ENCODE assay signal across 9 cellular contexts in the genomic region with DNA sequence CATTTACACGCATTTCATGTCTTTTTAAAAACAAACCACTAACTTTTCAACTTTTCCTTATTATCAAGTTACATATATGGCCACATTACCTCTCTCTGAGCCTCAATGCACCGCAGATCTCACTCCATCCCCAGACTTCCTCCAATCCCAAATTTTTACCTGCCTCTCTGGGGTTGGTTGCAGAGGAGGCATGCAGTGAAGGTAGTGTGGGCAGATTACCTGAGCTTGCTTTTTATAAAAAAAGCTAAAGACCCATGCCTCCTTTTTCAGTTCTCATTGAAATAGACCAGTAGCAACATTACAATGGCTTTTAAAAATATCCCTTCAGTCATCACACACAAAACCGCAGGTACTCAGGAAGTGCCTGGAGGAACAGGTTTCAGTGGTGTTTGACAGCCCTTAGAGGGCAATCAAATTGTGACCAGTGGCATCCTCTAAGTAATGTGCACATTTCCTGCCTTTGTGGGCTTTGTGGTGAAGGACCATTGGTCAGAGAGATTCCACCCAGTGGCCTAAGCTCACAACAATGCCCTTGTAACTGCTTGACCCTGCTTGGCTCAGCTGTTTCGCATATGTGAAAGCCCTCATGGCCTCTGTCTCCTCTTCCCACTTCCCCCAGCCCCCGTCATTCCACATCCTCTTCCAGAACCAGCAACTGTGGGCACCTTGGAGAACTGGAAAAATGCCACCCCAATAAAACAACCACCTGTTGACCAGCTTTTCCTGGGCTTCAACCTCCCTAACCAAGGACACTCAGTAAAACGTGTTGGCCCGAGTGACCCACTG. TPM values are rescaled to one million over a fixed set of nuclear protein-coding genes. Genes with fewer than 3 reads are reported as not detected.
A peak's percentile ranks its signal among the peaks of the same experiment; 100 is the strongest.
DNase-seq lines count a peak whose midpoint lies in the region; ATAC-seq and TF ChIP-seq lines count a peak whose summit lies in the region.
"Had no signal": no experiment of that assay in that cellular context is flagged by ENCODE, and none has a peak within 500 bp of the region (broad histone marks: within the 10 kb centered on the region; RNA-seq: fewer than 3 reads in every experiment).

No MANE protein-coding gene starts in this region.

- POLR2A ChIA-PET in activated CD4-positive, alpha-beta memory T cell treated with anti-CD3 and anti-CD28 coated beads, Interleukin-2, amount 10 ng/mL, durations not matched to agents 7 days and 5 days (lab: Charles Lee): interaction anchor here (0.7 to 1.4 kb wide), 3 partner anchors 97 to 129 kb away, joined by 3 to 4 read pairs (median 4); a partner anchor contains a TSS

- H3K36me3 ChIP-seq in BLaER1 treated with 17β-estradiol and CSF1 and Interleukin-3, amounts not matched to agents 10 nM and 100 nM: no peaks in the 10 kb centered on the region
- no peaks in the 10 kb centered on the region for H3K36me3 ChIP-seq in sigmoid colon
- H3K36me3 ChIP-seq: neutrophil had no signal

- CTCF ChIA-PET in activated CD4-positive, alpha-beta memory T cell treated with anti-CD3 and anti-CD28 coated beads, Interleukin-2, amount 10 ng/mL, durations not matched to agents 7 days and 5 days (lab: Charles Lee): interaction anchor here (1.0 kb wide), 2 partner anchors 15 to 107 kb away, joined by 3 read pairs; no protein-coding TSS in a partner anchor

- ATAC-seq in GM19372 (IDR thresholded peaks at IDR 0.05; ENCODE audit: low read depth, unreplicated experiment): peak; percentile 87
- ATAC-seq in HG03159 (IDR thresholded peaks at IDR 0.05; ENCODE audit: unreplicated experiment): peak; percentile 80
- peak; percentile 18 for ATAC-seq in stimulated activated naive CD8-positive, alpha-beta T cell treated with anti-CD3 and anti-CD28 coated beads, Interleukin-15, amount 100 ng/mL, for 72 hours

- no peaks in the 10 kb centered on the region for H3K27me3 ChIP-seq in BLaER1 treated with 17β-estradiol and CSF1 and Interleukin-3, amounts not matched to agents 10 nM and 100 nM
- no peaks in the 10 kb centered on the region for H3K27me3 ChIP-seq in sigmoid colon

- no peak overlapping the region for H3K27ac Mint-ChIP-seq in activated CD4-positive, alpha-beta memory T cell treated with anti-CD3 and anti-CD28 coated beads, Interleukin-2, amount 10 ng/mL, durations not matched to agents 7 days and 5 days
- no peak overlapping the region for H3K27ac Mint-ChIP-seq in stimulated activated naive CD8-positive, alpha-beta T cell treated with anti-CD3 and anti-CD28 coated beads, Interleukin-15, amount 100 ng/mL, for 72 hours

- no peak overlapping the region for H3K4me3 ChIP-seq in BLaER1 treated with 17β-estradiol and CSF1 and Interleukin-3, amounts not matched to agents 10 nM and 100 nM
- H3K4me3 ChIP-seq in sigmoid colon: no peak overlapping the region

- H3K27ac ChIP-seq in BLaER1 treated with 17β-estradiol and CSF1 and Interleukin-3, amounts not matched to agents 10 nM and 100 nM: peak overlapping the region in 1 of 11 experiments; percentile 49; a peak in 2 of 22 replicates
- no peak overlapping the region for H3K27ac ChIP-seq in sigmoid colon
- H3K27ac ChIP-seq: neutrophil had no signal

- no peaks in the 10 kb centered on the region for H4K20me1 ChIP-seq in BLaER1 treated with 17β-estradiol and CSF1 and Interleukin-3, amounts not matched to agents 10 nM and 100 nM

- DNase-seq in activated CD4-positive, alpha-beta memory T cell treated with anti-CD3 and anti-CD28 coated beads, Interleukin-2, amount 10 ng/mL, durations not matched to agents 7 days and 5 days: peak; percentile 21
- peak in 1 of 2 donors; percentile 14 for DNase-seq in stimulated activated naive CD8-positive, alpha-beta T cell treated with anti-CD3 and anti-CD28 coated beads, Interleukin-15, amount 100 ng/mL, for 72 hours
- DNase-seq in mesenteric fat pad (ENCODE audit: low spot score) (no peak), sigmoid colon (no peak)
- DNase-seq in activated effector memory CD4-positive, alpha-beta T cell treated with Interleukin-2 at 50 U/mL for 16 hours: no peak

- no peak for TF ChIP-seq CTCF in sigmoid colon (IDR thresholded peaks at IDR 0.05)

- H3K4me3 Mint-ChIP-seq in activated CD4-positive, alpha-beta memory T cell treated with anti-CD3 and anti-CD28 coated beads, Interleukin-2, amount 10 ng/mL, durations not matched to agents 7 days and 5 days: no peak overlapping the region
- peak overlapping the region; percentile 14 to 36 for H3K4me3 Mint-ChIP-seq in stimulated activated naive CD8-positive, alpha-beta T cell treated with anti-CD3 and anti-CD28 coated beads, Interleukin-15, amount 100 ng/mL, for 72 hours

- WGBS in sigmoid colon, 2 donors: 46 to 66% methylated on average over 7 of the region's 7 CpGs

- peak overlapping the region; percentile 56 to 84 (median 73) for H3K4me2 ChIP-seq in BLaER1 treated with 17β-estradiol and CSF1 and Interleukin-3, amounts not matched to agents 10 nM and 100 nM

- peaks cover 31% of the 10 kb centered on the region for H3K4me1 Mint-ChIP-seq in activated CD4-positive, alpha-beta memory T cell treated with anti-CD3 and anti-CD28 coated beads, Interleukin-2, amount 10 ng/mL, durations not matched to agents 7 days and 5 days
- H3K4me1 Mint-ChIP-seq in stimulated activated naive CD8-positive, alpha-beta T cell treated with anti-CD3 and anti-CD28 coated beads, Interleukin-15, amount 100 ng/mL, for 72 hours: peaks cover 33% of the 10 kb centered on the region

- TF ChIP-seq EP300 in sigmoid colon (IDR thresholded peaks at IDR 0.05): no peak

- peaks cover 26 to 36% (median 28%) of the 10 kb centered on the region in 10 experiments for H3K4me1 ChIP-seq in BLaER1 treated with 17β-estradiol and CSF1 and Interleukin-3, amounts not matched to agents 10 nM and 100 nM
- no peaks in the 10 kb centered on the region for H3K4me1 ChIP-seq in sigmoid colon

- H3K36me3 Mint-ChIP-seq in activated CD4-positive, alpha-beta memory T cell treated with anti-CD3 and anti-CD28 coated beads, Interleukin-2, amount 10 ng/mL, durations not matched to agents 7 days and 5 days (ENCODE audit: low read depth): no peaks in the 10 kb centered on the region

- no peak overlapping the region for H3K9ac ChIP-seq in BLaER1 treated with 17β-estradiol and CSF1 and Interleukin-3, amounts not matched to agents 10 nM and 100 nM

- TF ChIP-seq POLR2A in sigmoid colon (IDR thresholded peaks at IDR 0.05): no peak

- peaks cover 4% of the 10 kb centered on the region for H3K9me3 Mint-ChIP-seq in activated CD4-positive, alpha-beta memory T cell treated with anti-CD3 and anti-CD28 coated beads, Interleukin-2, amount 10 ng/mL, durations not matched to agents 7 days and 5 days
- peaks cover under 1 to 3% of the 10 kb centered on the region in 2 donors for H3K9me3 Mint-ChIP-seq in stimulated activated naive CD8-positive, alpha-beta T cell treated with anti-CD3 and anti-CD28 coated beads, Interleukin-15, amount 100 ng/mL, for 72 hours

- intact Hi-C loops in sigmoid colon (cut with DNase I): no loop called here

- peaks cover 17% of the 10 kb centered on the region for H3K27me3 Mint-ChIP-seq in activated CD4-positive, alpha-beta memory T cell treated with anti-CD3 and anti-CD28 coated beads, Interleukin-2, amount 10 ng/mL, durations not matched to agents 7 days and 5 days
- H3K27me3 Mint-ChIP-seq in stimulated activated naive CD8-positive, alpha-beta T cell treated with anti-CD3 and anti-CD28 coated beads, Interleukin-15, amount 100 ng/mL, for 72 hours: peaks cover 69% of the 10 kb centered on the region

- peaks cover 5 to 14% (median 11%) of the 10 kb centered on the region in 11 experiments for H3K9me3 ChIP-seq in BLaER1 treated with 17β-estradiol and CSF1 and Interleukin-3, amounts not matched to agents 10 nM and 100 nM (replicated peaks in 1 of 11)
- peaks cover 0 to 3% (median 0%) of the 10 kb centered on the region in 4 donors for H3K9me3 ChIP-seq in sigmoid colon
- H3K9me3 ChIP-seq: neutrophil had no signal

RNA-seq across cellular contexts. Expression of a gene that starts 30.2 kb away (rescaled TPM):
- total RNA-seq in activated CD4-positive, alpha-beta memory T cell treated with anti-CD3 and anti-CD28 coated beads, Interleukin-2, amount 10 ng/mL, durations not matched to agents 7 days and 5 days: 1 to 10 TPM; 5.5 to 6.2 TPM
- not detected for total RNA-seq in mesenteric fat pad
- total RNA-seq in sigmoid colon: not detected
- under 1 TPM in 1 of 3 donors, not detected in 2; 0.39 TPM for polyA plus RNA-seq in sigmoid colon

Comparison
In these comparisons a context has a peak if more than half of its experiments do, and no peak if none do; other contexts are left out.
1. ATAC-seq: peak in every context shown above with its lines; median percentile 87 in GM19372; 80 in HG03159; 18 in stimulated activated naive CD8-positive, alpha-beta T cell treated with anti-CD3 and anti-CD28 coated beads, Interleukin-15, amount 100 ng/mL, for 72 hours.